ENCODE assay signal across 14 cellular contexts in the genomic region with DNA sequence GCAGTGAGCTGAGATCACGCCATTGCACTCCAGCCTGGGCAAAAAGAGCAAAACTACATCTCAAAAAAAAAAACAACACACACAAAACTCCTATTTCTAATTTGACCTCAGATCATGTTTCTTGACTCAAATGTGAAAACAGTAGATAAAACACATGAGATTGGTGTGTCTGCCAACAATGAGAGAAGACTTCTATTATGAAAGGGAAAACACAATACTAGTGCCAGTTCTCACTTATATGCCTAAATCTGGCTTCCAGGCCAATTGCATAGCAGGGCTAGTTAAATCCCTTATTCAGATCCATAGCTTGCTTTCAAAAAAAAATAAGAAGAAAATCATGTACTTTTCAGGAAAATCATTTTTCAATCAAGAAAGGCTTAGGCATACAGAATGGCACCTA. TPM values are rescaled to one million over a fixed set of nuclear protein-coding genes. Genes with fewer than 3 reads are reported as not detected.
DNase-seq lines count a peak whose midpoint lies in the region; TF ChIP-seq lines count a peak whose summit lies in the region.
"Had no signal": no experiment of that assay in that cellular context is flagged by ENCODE, and none has a peak within 500 bp of the region (broad histone marks: within the 10 kb centered on the region; RNA-seq: fewer than 3 reads in every experiment).

No MANE protein-coding gene starts in this region.

- no peaks in the 10 kb centered on the region for H3K27me3 ChIP-seq in dorsolateral prefrontal cortex
- H3K27me3 ChIP-seq in ascending aorta, result no peaks in the 10 kb centered on the region
- H3K27me3 ChIP-seq: BLaER1 had no signal

- no peaks in the 10 kb centered on the region for H3K9me3 Mint-ChIP-seq in activated T-cell treated with anti-CD3 and anti-CD28 coated beads, Interleukin-2, amount 50 U/mL, for 24 hours
- H3K9me3 Mint-ChIP-seq: CD4-positive, CD25-positive, alpha-beta regulatory T cell; H9 had no signal

- H3K4me3 ChIP-seq in dorsolateral prefrontal cortex (no peak overlapping the region), ascending aorta (no peak overlapping the region)
- H3K4me3 ChIP-seq: BLaER1 had no signal

- H3K4me1 ChIP-seq in ascending aorta, result peaks cover 0 to 4% of the 10 kb centered on the region in 2 donors
- H3K4me1 ChIP-seq: BLaER1 had no signal

- H3K4me1 Mint-ChIP-seq in activated T-cell treated with anti-CD3 and anti-CD28 coated beads, Interleukin-2, amount 50 U/mL, for 24 hours (ENCODE audit: low read depth), result peaks cover 14% of the 10 kb centered on the region
- H3K4me1 Mint-ChIP-seq: H9 had no signal

- in situ Hi-C loops in G401 (cut with HindIII; ENCODE audit: low sequenced_read_pairs), result no loop called here

- no peaks in the 10 kb centered on the region for H3K27me3 Mint-ChIP-seq in activated T-cell treated with anti-CD3 and anti-CD28 coated beads, Interleukin-2, amount 50 U/mL, for 24 hours
- H3K27me3 Mint-ChIP-seq: CD4-positive, CD25-positive, alpha-beta regulatory T cell had no signal

- no peak overlapping the region for H3K4me3 Mint-ChIP-seq in activated T-cell treated with anti-CD3 and anti-CD28 coated beads, Interleukin-2, amount 50 U/mL, for 24 hours
- H3K4me3 Mint-ChIP-seq: CD4-positive, CD25-positive, alpha-beta regulatory T cell; H9 had no signal

- H3K27ac ChIP-seq in dorsolateral prefrontal cortex (peak overlapping the region in 42 of 59 donors; percentile 1 to 80 (median 53)), ascending aorta (no peak overlapping the region)
- H3K27ac ChIP-seq: BLaER1 had no signal

- peak overlapping the region; percentile 40 for H3K27ac Mint-ChIP-seq in activated T-cell treated with anti-CD3 and anti-CD28 coated beads, Interleukin-2, amount 50 U/mL, for 24 hours
- H3K27ac Mint-ChIP-seq: H9 had no signal

- H3K9me3 ChIP-seq in ascending aorta, result no peaks in the 10 kb centered on the region

- peaks cover 27 to 65% of the 10 kb centered on the region in 2 donors for H3K36me3 ChIP-seq in ascending aorta

- intact Hi-C loops in dorsolateral prefrontal cortex (cut with DNase I) (no loop called here), ascending aorta (cut with DNase I) (no loop called here)

- no peak for DNase-seq in activated T-cell treated with anti-CD3 and anti-CD28 coated beads, Interleukin-2, amount 50 U/mL, for 24 hours
- DNase-seq in activated T-cell treated with anti-CD3 and anti-CD28 coated beads for 4 hours (no peak), dorsolateral prefrontal cortex (no peak), globus pallidus (ENCODE audit: low spot score) (peak; percentile 55), NCI-H1436 treated with DMSO at 0.1 percent for 48 hours (lab: John Stamatoyannopoulos, UW) (no peak), ascending aorta (ENCODE audit: low spot score in 2 of 2) (no peak), G401 (ENCODE audit: low spot score) (no peak)
- DNase-seq: 8988T; AML-193; CD4-positive, CD25-positive, alpha-beta regulatory T cell; DMS79; GOT3; H9 had no signal

- peaks cover 76% of the 10 kb centered on the region for H3K36me3 Mint-ChIP-seq in activated T-cell treated with anti-CD3 and anti-CD28 coated beads, Interleukin-2, amount 50 U/mL, for 24 hours (ENCODE audit: low read depth)

- TF ChIP-seq CTCF in dorsolateral prefrontal cortex (IDR thresholded peaks at IDR 0.05 in 54 of 56, conservative IDR thresholded peaks at IDR 0.05 in 2 of 56; ENCODE audit: low read depth in 1 of 56, partially characterized antibody in 56 of 56) (no peak), ascending aorta (IDR thresholded peaks at IDR 0.05) (no peak)

RNA-seq across cellular contexts. Expression of gene AP1G1, which starts 39.4 kb away (rescaled TPM):
- total RNA-seq in dorsolateral prefrontal cortex (100 to 1,000 TPM in 99 of 120 experiments, 10 to 100 TPM in 21; 81.3 to 131 (median 109) TPM), ascending aorta (40.7 TPM)
- total RNA-seq in G401 (2014; rRNA removed; shearing (Covaris generic)), result 20.5 and 41.6 TPM in 2 replicates

RNA-seq across cellular contexts. Expression of gene PHLPP2, which starts 44.7 kb away (rescaled TPM):
- total RNA-seq in dorsolateral prefrontal cortex (10 to 100 TPM; 20.7 to 60.6 (median 39.9) TPM), ascending aorta (8.4 TPM)
- 5.7 and 9.0 TPM in 2 replicates for total RNA-seq in G401 (2014; rRNA removed; shearing (Covaris generic))

Comparison
In these comparisons a context has a peak if more than half of its experiments do, and no peak if none do; other contexts are left out.
1. H3K27ac ChIP-seq: peak in dorsolateral prefrontal cortex (42 of 59); none in ascending aorta (0 of 2).